Comparison of ENCODE assay signal across 9 cellular contexts in genomic region chr4:190106611-190107480, GRCh38. TPM values are rescaled to one million over a fixed set of nuclear protein-coding genes. Genes with fewer than 3 reads are reported as not detected.
"Had no signal": no experiment of that assay in that cellular context is flagged by ENCODE, and none has a peak within 500 bp of the region (broad histone marks: within the 10 kb centered on the region; RNA-seq: fewer than 3 reads in every experiment).

No MANE protein-coding gene starts in this region.

RNA-seq across cellular contexts. Expression of gene DBET, which starts 42.5 kb away (rescaled TPM):
- total RNA-seq: adrenal gland; gastrocnemius medialis; heart right ventricle; lung microvascular endothelial cell; mucosa of descending colon; naive thymus-derived CD8-positive, alpha-beta T cell; psoas muscle; T-helper 1 cell treated with Interleukin-12 subunit alpha and Interleukin-12 subunit beta and Interleukin-4 antibody, amounts not matched to agents 30 ng/mL and 1 ng/mL, for 36 hours; tibial nerve had no signal
